In genomic region chr19:13098291-13099072, GRCh38 we compare ENCODE assay signal across 8 cellular contexts. TPM values are rescaled to one million over a fixed set of nuclear protein-coding genes. Genes with fewer than 3 reads are reported as not detected.
A peak's percentile ranks its signal among the peaks of the same experiment; 100 is the strongest.
DNase-seq lines count a peak whose midpoint lies in the region; ATAC-seq lines count a peak whose summit lies in the region.

No MANE protein-coding gene starts in this region.

- peaks cover 6 to 40% (median 16%) of the 10 kb centered on the region in 5 donors for H3K27me3 Mint-ChIP-seq in naive thymus-derived CD4-positive, alpha-beta T cell

- H3K27me3 ChIP-seq in effector memory CD4-positive, alpha-beta T cell (replicated peaks; ENCODE audit: control insufficient read depth, insufficient read depth, low read length, poor library complexity, severe bottlenecking): peaks cover 26% of the 10 kb centered on the region
- H3K27me3 ChIP-seq in naive thymus-derived CD4-positive, alpha-beta T cell (ENCODE audit: control insufficient read depth in 2 of 2, insufficient read depth in 2 of 2, low read length in 2 of 2): peaks cover 0 to 6% of the 10 kb centered on the region in 2 donors

- peak; percentile 30 for DNase-seq in GM04504 (ENCODE audit: low read depth)
- peak; percentile 73 for DNase-seq in SIG-M5 (lab: John Stamatoyannopoulos, UW)
- no peak for DNase-seq in effector memory CD4-positive, alpha-beta T cell
- DNase-seq in naive thymus-derived CD4-positive, alpha-beta T cell: peak in 5 of 9 donors; percentile 34 to 54 (median 45)
- no peak for DNase-seq in DMS79 treated with DMSO at 0.1 percent for 48 hours (lab: John Stamatoyannopoulos, UW)

- CTCF ChIA-PET in naive thymus-derived CD4-positive, alpha-beta T cell (lab: Charles Lee): no interaction called here

- intact Hi-C loops in naive thymus-derived CD4-positive, alpha-beta T cell (cut with micrococcal nuclease): loop anchor here (1.0 to 10.0 kb wide), 7 partner anchors 18 to 306 kb away; partner anchors contain the start of genes IER2 (in 2 of the 2), STX10 (in 2 of the 2), TRMT1 (in 2 of the 2) and DNASE2 (in 1 of the 2)

- peaks cover 78% of the 10 kb centered on the region for H3K4me1 ChIP-seq in effector memory CD4-positive, alpha-beta T cell (ENCODE audit: control insufficient read depth, insufficient read depth, low read length, poor library complexity, severe bottlenecking)
- H3K4me1 ChIP-seq in naive thymus-derived CD4-positive, alpha-beta T cell (ENCODE audit: control insufficient read depth in 2 of 2, insufficient read depth in 2 of 2, low read length in 2 of 2): peaks cover 62 to 63% of the 10 kb centered on the region in 2 donors

- no peaks in the 10 kb centered on the region for H3K36me3 ChIP-seq in effector memory CD4-positive, alpha-beta T cell (ENCODE audit: control insufficient read depth, insufficient read depth, low read length)
- no peaks in the 10 kb centered on the region for H3K36me3 ChIP-seq in naive thymus-derived CD4-positive, alpha-beta T cell (ENCODE audit: control insufficient read depth in 2 of 3, insufficient read depth in 3 of 3, low read length in 3 of 3)

- peak overlapping the region; percentile 51 to 91 (median 87) for H3K27ac Mint-ChIP-seq in naive thymus-derived CD4-positive, alpha-beta T cell

- peak overlapping the region; percentile 40 for H3K4me3 ChIP-seq in effector memory CD4-positive, alpha-beta T cell (ENCODE audit: insufficient read depth, low read depth, low read length, poor library complexity, severe bottlenecking)
- H3K4me3 ChIP-seq in naive thymus-derived CD4-positive, alpha-beta T cell (ENCODE audit: low read length): peak overlapping the region; percentile 74

- peak; percentile 8 for ATAC-seq in naive thymus-derived CD4-positive, alpha-beta T cell
- ATAC-seq in GM18867 (IDR thresholded peaks at IDR 0.05; ENCODE audit: unreplicated experiment) (no peak), HG02610 (IDR thresholded peaks at IDR 0.05; ENCODE audit: unreplicated experiment) (no peak), HG02970 (IDR thresholded peaks at IDR 0.05; ENCODE audit: low FRiP score, unreplicated experiment) (no peak)

- peaks cover 17 to 61% (median 54%) of the 10 kb centered on the region in 7 donors for H3K4me1 Mint-ChIP-seq in naive thymus-derived CD4-positive, alpha-beta T cell

- H3K36me3 Mint-ChIP-seq in naive thymus-derived CD4-positive, alpha-beta T cell: peaks cover 0 to 7% (median 0%) of the 10 kb centered on the region in 5 donors

- peak overlapping the region; percentile 79 to 90 (median 86) for H3K4me3 Mint-ChIP-seq in naive thymus-derived CD4-positive, alpha-beta T cell

- no peaks in the 10 kb centered on the region for H3K9me3 ChIP-seq in effector memory CD4-positive, alpha-beta T cell (ENCODE audit: control insufficient read depth, low read length)
- H3K9me3 ChIP-seq in naive thymus-derived CD4-positive, alpha-beta T cell (ENCODE audit: control insufficient read depth in 2 of 3, low read length in 3 of 3): no peaks in the 10 kb centered on the region

- peaks cover 0 to 4% (median 0%) of the 10 kb centered on the region in 11 donors for H3K9me3 Mint-ChIP-seq in naive thymus-derived CD4-positive, alpha-beta T cell

- POLR2A ChIA-PET in naive thymus-derived CD4-positive, alpha-beta T cell (lab: Charles Lee): interaction anchor here (1.4 to 3.5 kb wide), 3 partner anchors 19 to 208 kb away, joined by 5 to 19 read pairs (median 11); partner anchors contain the start of genes GCDH and NACC1

- H3K27ac ChIP-seq in effector memory CD4-positive, alpha-beta T cell (ENCODE audit: insufficient read depth, low read length, poor library complexity, severe bottlenecking): peak overlapping the region; percentile 85
- H3K27ac ChIP-seq in naive thymus-derived CD4-positive, alpha-beta T cell (ENCODE audit: low read depth, low read length): peak overlapping the region; percentile 82

RNA-seq across cellular contexts. Expression of gene LYL1, which starts 4.2 kb away (rescaled TPM):
- 10 to 100 TPM in 1 of 5 experiments, 1 to 10 TPM in 4; 4.6 to 22.6 (median 7.8) TPM for total RNA-seq in naive thymus-derived CD4-positive, alpha-beta T cell
- polyA plus RNA-seq in naive thymus-derived CD4-positive, alpha-beta T cell: 1 to 10 TPM; 2.4 to 2.9 TPM

RNA-seq across cellular contexts. Expression of gene TRMT1, which starts 18.1 kb away (rescaled TPM):
- 10 to 100 TPM; 64.2 to 96.4 (median 87.8) TPM for total RNA-seq in naive thymus-derived CD4-positive, alpha-beta T cell
- 10 to 100 TPM; 22.6 to 36.3 TPM for polyA plus RNA-seq in naive thymus-derived CD4-positive, alpha-beta T cell

RNA-seq across cellular contexts. Expression of gene NACC1, which starts 19.6 kb away (rescaled TPM):
- total RNA-seq in naive thymus-derived CD4-positive, alpha-beta T cell: 10 to 100 TPM; 18.0 to 72.7 (median 22.4) TPM
- 1 to 10 TPM; 1.7 to 2.0 TPM for polyA plus RNA-seq in naive thymus-derived CD4-positive, alpha-beta T cell

RNA-seq across cellular contexts. Expression of gene STX10, which starts 51.7 kb away (rescaled TPM):
- 10 to 100 TPM; 42.6 to 76.2 (median 68.5) TPM for total RNA-seq in naive thymus-derived CD4-positive, alpha-beta T cell
- 10 to 100 TPM; 45.9 to 63.7 TPM for polyA plus RNA-seq in naive thymus-derived CD4-positive, alpha-beta T cell

RNA-seq across cellular contexts. Expression of gene IER2, which starts 51.7 kb away (rescaled TPM):
- total RNA-seq in naive thymus-derived CD4-positive, alpha-beta T cell: 100 to 1,000 TPM; 135 to 558 (median 246) TPM
- polyA plus RNA-seq in naive thymus-derived CD4-positive, alpha-beta T cell: 100 to 1,000 TPM; 121 to 139 TPM

Comparison
In these comparisons a context has a peak if more than half of its experiments do, and no peak if none do; other contexts are left out.
1. DNase-seq: peak in GM04504 (single experiment), SIG-M5 (single experiment) and naive thymus-derived CD4-positive, alpha-beta T cell (5 of 9); none in effector memory CD4-positive, alpha-beta T cell (0 of 3) and DMS79 treated with DMSO at 0.1 percent for 48 hours (single experiment).